In the genomic region with DNA sequence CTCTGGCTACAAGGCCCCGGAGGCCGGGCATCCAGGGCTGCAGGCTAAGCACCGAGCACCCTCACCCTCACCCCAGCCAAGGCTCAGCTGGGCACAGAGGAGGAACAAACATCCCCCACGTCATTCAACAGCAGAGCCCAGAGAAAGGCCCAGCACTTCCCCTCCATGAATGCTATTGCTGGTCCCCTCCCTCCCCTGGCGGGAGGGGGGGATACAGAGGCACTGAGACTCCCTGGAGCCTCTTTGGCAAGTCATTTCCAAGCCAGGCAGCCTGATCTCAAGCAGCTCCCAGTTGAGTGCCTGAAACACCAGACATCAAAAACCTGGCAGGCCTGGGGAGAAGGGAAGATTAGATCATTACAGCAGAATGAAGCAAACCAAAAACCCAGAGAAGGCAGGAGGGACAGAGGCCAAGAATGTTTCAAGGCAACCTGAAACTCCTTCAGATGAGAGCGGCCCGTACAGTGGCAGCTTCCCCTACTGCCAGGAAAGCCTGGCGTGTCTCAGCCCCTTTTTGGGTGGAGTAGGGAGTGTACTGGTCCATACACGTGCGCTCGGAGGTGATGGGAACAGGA, we compare ENCODE assay signal across 7 cellular contexts.
A peak's percentile ranks its signal among the peaks of the same experiment; 100 is the strongest.
DNase-seq lines count a peak whose midpoint lies in the region; ATAC-seq and TF ChIP-seq lines count a peak whose summit lies in the region.

No MANE protein-coding gene starts in this region.

- no peak overlapping the region for H2AFZ ChIP-seq in H9 (ENCODE audit: low read length)

- H3K9me3 Mint-ChIP-seq in H9 = no peaks in the 10 kb centered on the region; a peak in 3 of 5 replicates
- H3K9me3 Mint-ChIP-seq in endodermal cell = no peaks in the 10 kb centered on the region
- H3K9me3 Mint-ChIP-seq in naive B cell = no peaks in the 10 kb centered on the region

- no peaks in the 10 kb centered on the region for H3K79me1 ChIP-seq in H9 (ENCODE audit: insufficient read depth, low read depth, low read length, poor library complexity, severe bottlenecking)

- H3K4me1 Mint-ChIP-seq in H9 (peaks cover 71 to 79% of the 10 kb centered on the region in 2 experiments), endodermal cell (peaks cover 30% of the 10 kb centered on the region), naive B cell (peaks cover 25 to 35% (median 30%) of the 10 kb centered on the region in 3 donors)

- H3K4ac ChIP-seq in H9 (ENCODE audit: low read depth, low read length) = no peak overlapping the region

- no peak overlapping the region for H2AK5ac ChIP-seq in H9 (ENCODE audit: insufficient read length, low read length)

- H3K9me3 ChIP-seq in H9 (ENCODE audit: control insufficient read depth, low read depth, low read length) (no peaks in the 10 kb centered on the region), NT2/D1 (ENCODE audit: insufficient read depth, low read length) (no peaks in the 10 kb centered on the region), endodermal cell (ENCODE audit: control insufficient read depth, low read length) (no peaks in the 10 kb centered on the region)

- H3K9ac ChIP-seq in H9 (ENCODE audit: extremely low read depth, insufficient read length, low read length) (no peak overlapping the region), NT2/D1 (ENCODE audit: insufficient read length, low read depth) (peak overlapping the region; percentile 69), endodermal cell (ENCODE audit: extremely low read depth, low read length, poor library complexity, severe bottlenecking) (no peak overlapping the region)

- no peaks in the 10 kb centered on the region for H3K27me3 ChIP-seq in H9 (ENCODE audit: insufficient read depth, low read length)
- H3K27me3 ChIP-seq in NT2/D1 (ENCODE audit: insufficient read depth, insufficient read length) = no peaks in the 10 kb centered on the region
- no peaks in the 10 kb centered on the region for H3K27me3 ChIP-seq in endodermal cell (ENCODE audit: control insufficient read depth, insufficient read depth, low read length, poor library complexity, severe bottlenecking)

- no peaks in the 10 kb centered on the region for H3K79me2 ChIP-seq in H9 (ENCODE audit: insufficient read depth, low read length)

- no peak for TF ChIP-seq CTCF in H9 (conservative IDR thresholded peaks at IDR 0.05)
- TF ChIP-seq CTCF in endodermal cell (conservative IDR thresholded peaks at IDR 0.05) = no peak

- no peak overlapping the region for H2BK5ac ChIP-seq in H9 (ENCODE audit: insufficient read length, low read length)

- WGBS in H9 (ENCODE audit: extremely low coverage, insufficient read length, low lambda C conversion rate) = no CpG with 5 or more reads among the region's 11 CpGs
- 72 to 79% methylated on average over 5 to 11 of the region's 11 CpGs for WGBS in endodermal cell (ENCODE audit: insufficient coverage in 1 of 2, insufficient read length in 1 of 2), 2 experiments

- peak overlapping the region; percentile 41 for H3K18ac ChIP-seq in H9 (ENCODE audit: insufficient read length, low read depth, low read length)

- H3K36me3 Mint-ChIP-seq in H9 (ENCODE audit: insufficient read depth in 1 of 3, low read depth in 3 of 3) (no peaks in the 10 kb centered on the region; a peak in 2 of 7 replicates), endodermal cell (ENCODE audit: low read depth) (no peaks in the 10 kb centered on the region), naive B cell (no peaks in the 10 kb centered on the region)

- H4K8ac ChIP-seq in H9 (replicated peaks; ENCODE audit: insufficient read length, low read depth, low read length) = no peak overlapping the region

- H3K23ac ChIP-seq in H9 (ENCODE audit: insufficient read length, low read depth, low read length) = no peak overlapping the region

- H2BK12ac ChIP-seq in H9 (ENCODE audit: insufficient read length, low read depth, low read length) = no peak overlapping the region

- H2BK15ac ChIP-seq in H9 (ENCODE audit: low read depth, low read length) = no peak overlapping the region

- H4K91ac ChIP-seq in H9 (ENCODE audit: insufficient read length, low read depth, low read length) = no peak overlapping the region

- H3K4me3 Mint-ChIP-seq in H9 (no peak overlapping the region), endodermal cell (no peak overlapping the region), naive B cell (no peak overlapping the region)

- H2BK20ac ChIP-seq in H9 (ENCODE audit: low read depth, low read length, poor library complexity, severe bottlenecking) = no peak overlapping the region

- no peak overlapping the region for H3K56ac ChIP-seq in H9 (ENCODE audit: insufficient read length, low read depth, low read length)

- no peak overlapping the region for H3K4me2 ChIP-seq in H9 (ENCODE audit: insufficient read depth, insufficient read length, low read length)

- H3K4me1 ChIP-seq in H9 (ENCODE audit: insufficient read depth, low read length) (peaks cover 29% of the 10 kb centered on the region; the same call in 1 of the 2 replicates), NT2/D1 (ENCODE audit: insufficient read depth, insufficient read length) (peaks cover 40% of the 10 kb centered on the region), endodermal cell (ENCODE audit: control insufficient read depth, insufficient read depth, low read length) (peaks cover 13% of the 10 kb centered on the region)

- H3K27ac ChIP-seq in H9 (ENCODE audit: insufficient read length, low read depth, low read length) (no peak overlapping the region), endodermal cell (ENCODE audit: low read depth, low read length) (peak overlapping the region; percentile 97)

- H3K27ac Mint-ChIP-seq in H9 (peak overlapping the region; percentile 92 to 98 (median 96)), endodermal cell (peak overlapping the region; percentile 85), naive B cell (peak overlapping the region in 3 of 6 donors; percentile 56 to 78 (median 66))

- no peak overlapping the region for H3K4me3 ChIP-seq in NT2/D1 (ENCODE audit: insufficient read length, low read depth)
- H3K4me3 ChIP-seq in endodermal cell (ENCODE audit: low read length) = no peak overlapping the region

- H3K27me3 Mint-ChIP-seq in H9 (ENCODE audit: low read depth) (peaks cover 1% of the 10 kb centered on the region; the same call in 1 of the 2 replicates), endodermal cell (ENCODE audit: insufficient read depth) (peaks cover 2% of the 10 kb centered on the region), naive B cell (peaks cover 15 to 53% (median 36%) of the 10 kb centered on the region in 3 donors)

- no peak overlapping the region for H3T11ph ChIP-seq in H9 (ENCODE audit: low read length)

- no peaks in the 10 kb centered on the region for H3K36me3 ChIP-seq in NT2/D1 (ENCODE audit: insufficient read depth, insufficient read length, low read length)
- no peaks in the 10 kb centered on the region for H3K36me3 ChIP-seq in endodermal cell (ENCODE audit: control insufficient read depth, insufficient read depth, low read length)

- DNase-seq in H9 (no peak), NT2/D1 (ENCODE audit: low read depth, low spot score) (no peak), endodermal cell (peak; percentile 78), naive B cell (peak; percentile 37), D341Med (ENCODE audit: low spot score) (no peak)
- no peak for DNase-seq in effector CD8-positive, alpha-beta T cell (lab: John Stamatoyannopoulos, UW)
- no peak for DNase-seq in stimulated activated CD4-positive, alpha-beta T cell treated with anti-CD3 and anti-CD28 coated beads, Interleukin-1b, Interleukin-23, amount 100 ng/mL, for 48 hours

- H4K5ac ChIP-seq in H9 (ENCODE audit: insufficient read length, low read depth, low read length) = no peak overlapping the region

- ATAC-seq in naive B cell (ENCODE audit: low read depth in 2 of 2) = peak; percentile 52 to 71

- H4K20me1 ChIP-seq in H9 (ENCODE audit: control insufficient read depth, insufficient read depth, insufficient read length) = no peaks in the 10 kb centered on the region

- H3K23me2 ChIP-seq in H9 (ENCODE audit: insufficient read length, low read depth, low read length, poor library complexity, severe bottlenecking) = no peaks in the 10 kb centered on the region

- no peak overlapping the region for H3K14ac ChIP-seq in H9 (ENCODE audit: insufficient read depth, low read length)

- H2BK120ac ChIP-seq in H9 (ENCODE audit: low read depth, low read length, poor library complexity, severe bottlenecking) = no peak overlapping the region

Comparison
In these comparisons a context has a peak if more than half of its experiments do, and no peak if none do; other contexts are left out.
1. DNase-seq: peak in endodermal cell (single experiment) and naive B cell (single experiment); none in H9 (single experiment), NT2/D1 (single experiment), effector CD8-positive, alpha-beta T cell (single experiment), stimulated activated CD4-positive, alpha-beta T cell treated with anti-CD3 and anti-CD28 coated beads, Interleukin-1b, Interleukin-23, amount 100 ng/mL, for 48 hours (single experiment) and D341Med (single experiment).